In genomic region chr6:31702819-31703716, GRCh38 we compare ENCODE assay signal across 1 cellular context.
A peak's percentile ranks its signal among the peaks of the same experiment; 100 is the strongest.
TF ChIP-seq lines count a peak whose summit lies in the region.

TSS of gene ABHD16A (minus strand) at chr6:31703324. CDS start at chr6:31703281, 43 bp downstream.

TF ChIP-seq in HepG2, 621 proteins besides CTCF, POLR2A, EP300 and RAD21 (continued from another document and continues in another):
- TF ChIP-seq PRDM10 (CRISPR knock-in tag; IDR thresholded peaks at IDR 0.05; ENCODE audit: low read depth) (peak; percentile 99), ZNF260 (CRISPR knock-in tag; IDR thresholded peaks at IDR 0.05; ENCODE audit: borderline replicate concordance, low read depth) (no peak), HDAC1 (CRISPR knock-in tag; IDR thresholded peaks at IDR 0.05) (peak; percentile 86), TEAD2 (CRISPR knock-in tag; IDR thresholded peaks at IDR 0.05) (no peak), NRL (CRISPR knock-in tag; IDR thresholded peaks at IDR 0.05; ENCODE audit: borderline replicate concordance) (no peak), ZNF383 (CRISPR knock-in tag; IDR thresholded peaks at IDR 0.05; ENCODE audit: borderline replicate concordance) (no peak), PRDM15 (CRISPR knock-in tag; IDR thresholded peaks at IDR 0.05) (no peak), TGIF2 (CRISPR knock-in tag; IDR thresholded peaks at IDR 0.05) (no peak; the same call in none of the 2 replicates), ATF1 (CRISPR knock-in tag; IDR thresholded peaks at IDR 0.05) (peak; percentile 87), MEIS2 (CRISPR knock-in tag; IDR thresholded peaks at IDR 0.05) (peak; percentile 72; the same call in 1 of the 2 replicates), GABPB1 (CRISPR knock-in tag; IDR thresholded peaks at IDR 0.05) (peak; percentile 87), MIER3 (CRISPR knock-in tag; IDR thresholded peaks at IDR 0.05; ENCODE audit: borderline replicate concordance) (peak; percentile 92), ATM (IDR thresholded peaks at IDR 0.05; ENCODE audit: borderline replicate concordance) (no peak), ZNF782 (CRISPR knock-in tag; IDR thresholded peaks at IDR 0.05; ENCODE audit: borderline replicate concordance) (no peak; the same call in 1 of the 2 replicates), ZBTB21 (CRISPR knock-in tag; IDR thresholded peaks at IDR 0.05) (peak; percentile 94), REPIN1 (CRISPR knock-in tag; IDR thresholded peaks at IDR 0.05; ENCODE audit: borderline replicate concordance, low read depth) (peak; percentile 87; the same call in 1 of the 2 replicates), FOXM1 (CRISPR knock-in tag; IDR thresholded peaks at IDR 0.05) (no peak), ZNF670 (CRISPR knock-in tag; IDR thresholded peaks at IDR 0.05; ENCODE audit: borderline replicate concordance) (peak; percentile 94), ZBTB33 (CRISPR knock-in tag; IDR thresholded peaks at IDR 0.05) (peak; percentile 52), HHEX (CRISPR knock-in tag; IDR thresholded peaks at IDR 0.05) (peak; percentile 42; the same call in 1 of the 2 replicates), ZXDC (CRISPR knock-in tag; IDR thresholded peaks at IDR 0.05) (no peak)
- TF ChIP-seq, protein P1, sequence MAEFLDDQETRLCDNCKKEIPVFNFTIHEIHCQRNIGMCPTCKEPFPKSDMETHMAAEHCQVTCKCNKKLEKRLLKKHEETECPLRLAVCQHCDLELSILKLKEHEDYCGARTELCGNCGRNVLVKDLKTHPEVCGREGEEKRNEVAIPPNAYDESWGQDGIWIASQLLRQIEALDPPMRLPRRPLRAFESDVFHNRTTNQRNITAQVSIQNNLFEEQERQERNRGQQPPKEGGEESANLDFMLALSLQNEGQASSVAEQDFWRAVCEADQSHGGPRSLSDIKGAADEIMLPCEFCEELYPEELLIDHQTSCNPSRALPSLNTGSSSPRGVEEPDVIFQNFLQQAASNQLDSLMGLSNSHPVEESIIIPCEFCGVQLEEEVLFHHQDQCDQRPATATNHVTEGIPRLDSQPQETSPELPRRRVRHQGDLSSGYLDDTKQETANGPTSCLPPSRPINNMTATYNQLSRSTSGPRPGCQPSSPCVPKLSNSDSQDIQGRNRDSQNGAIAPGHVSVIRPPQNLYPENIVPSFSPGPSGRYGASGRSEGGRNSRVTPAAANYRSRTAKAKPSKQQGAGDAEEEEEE (CRISPR knock-in tag; IDR thresholded peaks at IDR 0.05; ENCODE audit: borderline replicate concordance): no peak
- TF ChIP-seq, protein P2, sequence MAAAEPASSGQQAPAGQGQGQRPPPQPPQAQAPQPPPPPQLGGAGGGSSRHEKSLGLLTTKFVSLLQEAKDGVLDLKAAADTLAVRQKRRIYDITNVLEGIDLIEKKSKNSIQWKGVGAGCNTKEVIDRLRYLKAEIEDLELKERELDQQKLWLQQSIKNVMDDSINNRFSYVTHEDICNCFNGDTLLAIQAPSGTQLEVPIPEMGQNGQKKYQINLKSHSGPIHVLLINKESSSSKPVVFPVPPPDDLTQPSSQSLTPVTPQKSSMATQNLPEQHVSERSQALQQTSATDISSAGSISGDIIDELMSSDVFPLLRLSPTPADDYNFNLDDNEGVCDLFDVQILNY (CRISPR knock-in tag; conservative IDR thresholded peaks at IDR 0.05): no peak
- TF ChIP-seq, protein P3, sequence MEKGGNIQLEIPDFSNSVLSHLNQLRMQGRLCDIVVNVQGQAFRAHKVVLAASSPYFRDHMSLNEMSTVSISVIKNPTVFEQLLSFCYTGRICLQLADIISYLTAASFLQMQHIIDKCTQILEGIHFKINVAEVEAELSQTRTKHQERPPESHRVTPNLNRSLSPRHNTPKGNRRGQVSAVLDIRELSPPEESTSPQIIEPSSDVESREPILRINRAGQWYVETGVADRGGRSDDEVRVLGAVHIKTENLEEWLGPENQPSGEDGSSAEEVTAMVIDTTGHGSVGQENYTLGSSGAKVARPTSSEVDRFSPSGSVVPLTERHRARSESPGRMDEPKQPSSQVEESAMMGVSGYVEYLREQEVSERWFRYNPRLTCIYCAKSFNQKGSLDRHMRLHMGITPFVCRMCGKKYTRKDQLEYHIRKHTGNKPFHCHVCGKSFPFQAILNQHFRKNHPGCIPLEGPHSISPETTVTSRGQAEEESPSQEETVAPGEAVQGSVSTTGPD (CRISPR knock-in tag; IDR thresholded peaks at IDR 0.05): peak; percentile 52; the same call in 1 of the 2 replicates
- TF ChIP-seq, protein P4, sequence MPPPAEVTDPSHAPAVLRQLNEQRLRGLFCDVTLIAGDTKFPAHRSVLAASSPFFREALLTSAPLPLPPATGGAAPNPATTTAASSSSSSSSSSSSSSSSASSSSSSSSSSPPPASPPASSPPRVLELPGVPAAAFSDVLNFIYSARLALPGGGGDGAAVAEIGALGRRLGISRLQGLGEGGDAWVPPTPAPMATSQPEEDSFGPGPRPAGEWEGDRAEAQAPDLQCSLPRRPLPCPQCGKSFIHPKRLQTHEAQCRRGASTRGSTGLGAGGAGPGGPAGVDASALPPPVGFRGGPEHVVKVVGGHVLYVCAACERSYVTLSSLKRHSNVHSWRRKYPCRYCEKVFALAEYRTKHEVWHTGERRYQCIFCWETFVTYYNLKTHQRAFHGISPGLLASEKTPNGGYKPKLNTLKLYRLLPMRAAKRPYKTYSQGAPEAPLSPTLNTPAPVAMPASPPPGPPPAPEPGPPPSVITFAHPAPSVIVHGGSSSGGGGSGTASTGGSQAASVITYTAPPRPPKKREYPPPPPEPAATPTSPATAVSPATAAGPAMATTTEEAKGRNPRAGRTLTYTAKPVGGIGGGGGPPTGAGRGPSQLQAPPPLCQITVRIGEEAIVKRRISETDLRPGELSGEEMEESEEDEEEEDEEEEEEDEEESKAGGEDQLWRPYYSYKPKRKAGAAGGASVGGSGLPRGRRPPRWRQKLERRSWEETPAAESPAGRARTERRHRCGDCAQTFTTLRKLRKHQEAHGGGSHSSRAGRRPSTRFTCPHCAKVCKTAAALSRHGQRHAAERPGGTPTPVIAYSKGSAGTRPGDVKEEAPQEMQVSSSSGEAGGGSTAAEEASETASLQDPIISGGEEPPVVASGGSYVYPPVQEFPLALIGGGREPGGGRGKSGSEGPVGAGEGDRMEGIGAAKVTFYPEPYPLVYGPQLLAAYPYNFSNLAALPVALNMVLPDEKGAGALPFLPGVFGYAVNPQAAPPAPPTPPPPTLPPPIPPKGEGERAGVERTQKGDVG (CRISPR knock-in tag; IDR thresholded peaks at IDR 0.05; ENCODE audit: borderline replicate concordance): no peak
- TF ChIP-seq, protein P5, sequence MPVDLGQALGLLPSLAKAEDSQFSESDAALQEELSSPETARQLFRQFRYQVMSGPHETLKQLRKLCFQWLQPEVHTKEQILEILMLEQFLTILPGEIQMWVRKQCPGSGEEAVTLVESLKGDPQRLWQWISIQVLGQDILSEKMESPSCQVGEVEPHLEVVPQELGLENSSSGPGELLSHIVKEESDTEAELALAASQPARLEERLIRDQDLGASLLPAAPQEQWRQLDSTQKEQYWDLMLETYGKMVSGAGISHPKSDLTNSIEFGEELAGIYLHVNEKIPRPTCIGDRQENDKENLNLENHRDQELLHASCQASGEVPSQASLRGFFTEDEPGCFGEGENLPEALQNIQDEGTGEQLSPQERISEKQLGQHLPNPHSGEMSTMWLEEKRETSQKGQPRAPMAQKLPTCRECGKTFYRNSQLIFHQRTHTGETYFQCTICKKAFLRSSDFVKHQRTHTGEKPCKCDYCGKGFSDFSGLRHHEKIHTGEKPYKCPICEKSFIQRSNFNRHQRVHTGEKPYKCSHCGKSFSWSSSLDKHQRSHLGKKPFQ (CRISPR knock-in tag; IDR thresholded peaks at IDR 0.05; ENCODE audit: insufficient replicate concordance): peak; percentile 66
- TF ChIP-seq, protein P6, sequence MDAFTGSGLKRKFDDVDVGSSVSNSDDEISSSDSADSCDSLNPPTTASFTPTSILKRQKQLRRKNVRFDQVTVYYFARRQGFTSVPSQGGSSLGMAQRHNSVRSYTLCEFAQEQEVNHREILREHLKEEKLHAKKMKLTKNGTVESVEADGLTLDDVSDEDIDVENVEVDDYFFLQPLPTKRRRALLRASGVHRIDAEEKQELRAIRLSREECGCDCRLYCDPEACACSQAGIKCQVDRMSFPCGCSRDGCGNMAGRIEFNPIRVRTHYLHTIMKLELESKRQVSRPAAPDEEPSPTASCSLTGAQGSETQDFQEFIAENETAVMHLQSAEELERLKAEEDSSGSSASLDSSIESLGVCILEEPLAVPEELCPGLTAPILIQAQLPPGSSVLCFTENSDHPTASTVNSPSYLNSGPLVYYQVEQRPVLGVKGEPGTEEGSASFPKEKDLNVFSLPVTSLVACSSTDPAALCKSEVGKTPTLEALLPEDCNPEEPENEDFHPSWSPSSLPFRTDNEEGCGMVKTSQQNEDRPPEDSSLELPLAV (CRISPR knock-in tag; conservative IDR thresholded peaks at IDR 0.05; ENCODE audit: low read depth): no peak
